2 cellular contexts compared by ENCODE assay signal in the genomic region with DNA sequence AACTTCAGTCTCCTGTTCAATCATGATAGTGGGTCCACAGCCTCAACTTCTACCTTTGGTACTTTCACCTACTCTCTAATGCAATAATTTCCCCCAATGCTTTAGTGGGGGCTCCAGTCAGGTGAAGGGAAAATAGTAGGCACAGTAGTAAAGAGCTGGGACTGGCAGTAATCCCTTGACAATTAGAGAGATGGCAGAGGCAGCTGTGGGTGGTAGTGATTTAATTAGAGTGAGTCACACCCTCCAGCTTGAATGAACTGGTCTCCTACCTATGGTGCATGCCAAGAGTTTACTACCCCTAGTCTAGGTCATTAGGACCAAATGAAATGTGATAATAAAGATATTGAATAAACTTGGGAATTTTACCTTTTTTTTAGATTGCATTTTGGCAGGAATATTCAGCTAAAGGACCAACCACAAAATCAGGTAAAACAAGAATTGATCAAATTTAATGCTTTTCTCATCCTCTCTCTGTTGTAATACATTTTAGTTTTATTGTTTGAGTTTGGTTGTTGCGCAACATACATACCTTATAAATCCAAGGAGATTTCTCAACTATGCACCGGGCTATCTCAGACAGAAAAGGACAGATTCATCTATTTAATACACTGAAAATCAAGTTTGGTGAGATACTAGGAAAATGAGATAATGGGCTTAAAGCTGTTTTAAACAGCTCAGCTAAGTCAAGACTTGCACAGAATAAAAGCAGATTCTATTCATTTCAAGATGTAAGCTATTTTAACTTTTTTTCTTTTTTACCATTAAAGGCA.
TF ChIP-seq lines count a peak whose summit lies in the region.

No MANE protein-coding gene starts in this region.

TF ChIP-seq in GM12878, 131 proteins besides CTCF, POLR2A, EP300 and RAD21:
- TF ChIP-seq ESRRA (IDR thresholded peaks at IDR 0.05; ENCODE audit: low read length) (no peak), CEBPB (IDR thresholded peaks at IDR 0.05; ENCODE audit: borderline replicate concordance in 1 of 2, low read depth in 2 of 2, low read length in 2 of 2) (peak in 1 of 2 experiments; percentile 41; a peak in 1 of 4 replicates)

TF ChIP-seq in HepG2, 621 proteins besides CTCF, POLR2A, EP300 and RAD21:
- TF ChIP-seq CEBPG (CRISPR knock-in tag; IDR thresholded peaks at IDR 0.05), result peak; percentile 64
- TF ChIP-seq CEBPB (IDR thresholded peaks at IDR 0.05; ENCODE audit: borderline replicate concordance, low read depth, low read length), result peak; percentile 92
- TF ChIP-seq, protein P1, sequence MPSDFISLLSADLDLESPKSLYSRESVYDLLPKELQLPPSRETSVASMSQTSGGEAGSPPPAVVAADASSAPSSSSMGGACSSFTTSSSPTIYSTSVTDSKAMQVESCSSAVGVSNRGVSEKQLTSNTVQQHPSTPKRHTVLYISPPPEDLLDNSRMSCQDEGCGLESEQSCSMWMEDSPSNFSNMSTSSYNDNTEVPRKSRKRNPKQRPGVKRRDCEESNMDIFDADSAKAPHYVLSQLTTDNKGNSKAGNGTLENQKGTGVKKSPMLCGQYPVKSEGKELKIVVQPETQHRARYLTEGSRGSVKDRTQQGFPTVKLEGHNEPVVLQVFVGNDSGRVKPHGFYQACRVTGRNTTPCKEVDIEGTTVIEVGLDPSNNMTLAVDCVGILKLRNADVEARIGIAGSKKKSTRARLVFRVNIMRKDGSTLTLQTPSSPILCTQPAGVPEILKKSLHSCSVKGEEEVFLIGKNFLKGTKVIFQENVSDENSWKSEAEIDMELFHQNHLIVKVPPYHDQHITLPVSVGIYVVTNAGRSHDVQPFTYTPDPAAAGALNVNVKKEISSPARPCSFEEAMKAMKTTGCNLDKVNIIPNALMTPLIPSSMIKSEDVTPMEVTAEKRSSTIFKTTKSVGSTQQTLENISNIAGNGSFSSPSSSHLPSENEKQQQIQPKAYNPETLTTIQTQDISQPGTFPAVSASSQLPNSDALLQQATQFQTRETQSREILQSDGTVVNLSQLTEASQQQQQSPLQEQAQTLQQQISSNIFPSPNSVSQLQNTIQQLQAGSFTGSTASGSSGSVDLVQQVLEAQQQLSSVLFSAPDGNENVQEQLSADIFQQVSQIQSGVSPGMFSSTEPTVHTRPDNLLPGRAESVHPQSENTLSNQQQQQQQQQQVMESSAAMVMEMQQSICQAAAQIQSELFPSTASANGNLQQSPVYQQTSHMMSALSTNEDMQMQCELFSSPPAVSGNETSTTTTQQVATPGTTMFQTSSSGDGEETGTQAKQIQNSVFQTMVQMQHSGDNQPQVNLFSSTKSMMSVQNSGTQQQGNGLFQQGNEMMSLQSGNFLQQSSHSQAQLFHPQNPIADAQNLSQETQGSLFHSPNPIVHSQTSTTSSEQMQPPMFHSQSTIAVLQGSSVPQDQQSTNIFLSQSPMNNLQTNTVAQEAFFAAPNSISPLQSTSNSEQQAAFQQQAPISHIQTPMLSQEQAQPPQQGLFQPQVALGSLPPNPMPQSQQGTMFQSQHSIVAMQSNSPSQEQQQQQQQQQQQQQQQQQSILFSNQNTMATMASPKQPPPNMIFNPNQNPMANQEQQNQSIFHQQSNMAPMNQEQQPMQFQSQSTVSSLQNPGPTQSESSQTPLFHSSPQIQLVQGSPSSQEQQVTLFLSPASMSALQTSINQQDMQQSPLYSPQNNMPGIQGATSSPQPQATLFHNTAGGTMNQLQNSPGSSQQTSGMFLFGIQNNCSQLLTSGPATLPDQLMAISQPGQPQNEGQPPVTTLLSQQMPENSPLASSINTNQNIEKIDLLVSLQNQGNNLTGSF (CRISPR knock-in tag; IDR thresholded peaks at IDR 0.05), result no peak
TF ChIP-seq in HepG2: peak in this region for 2.
